In genomic region chr16:50152386-50152806, GRCh38 we compare ENCODE assay signal across 8 cellular contexts. TPM values are rescaled to one million over a fixed set of nuclear protein-coding genes. Genes with fewer than 3 reads are reported as not detected.
A peak's percentile ranks its signal among the peaks of the same experiment; 100 is the strongest.
DNase-seq lines count a peak whose midpoint lies in the region; ATAC-seq, FAIRE-seq and TF ChIP-seq lines count a peak whose summit lies in the region.

No MANE protein-coding gene starts in this region.

- no peak for TF ChIP-seq CTCF in AG04450 (IDR thresholded peaks at IDR 0.05; ENCODE audit: low read depth, low read length)

- H3K9me3 ChIP-seq in AG04450 (ENCODE audit: control insufficient read depth, insufficient read depth, low read length) = no peaks in the 10 kb centered on the region
- no peaks in the 10 kb centered on the region for H3K9me3 ChIP-seq in iPS-18c (ENCODE audit: control insufficient read depth, insufficient read depth, low read length)

- no peaks in the 10 kb centered on the region for H3K27me3 ChIP-seq in AG04450 (ENCODE audit: control insufficient read depth, insufficient read depth, low read length)

- peak; percentile 86 for FAIRE-seq in GM19239 (lab: Jason Lieb, UNC)

- ATAC-seq in HG03354 (IDR thresholded peaks at IDR 0.05; ENCODE audit: poor library complexity, severe bottlenecking, unreplicated experiment) = peak; percentile 58

- H3K27ac ChIP-seq in AG04450 (ENCODE audit: low read depth, low read length) = peak overlapping the region; percentile 89

- CTCF ChIA-PET in AG04450 (lab: Charles Lee) = interaction anchor here (0.8 to 2.1 kb wide), 4 partner anchors 56 to 514 kb away, joined by 3 to 13 read pairs (median 7); partner anchors contain the start of gene CNEP1R1

- DNase-seq in AG04450 (ENCODE audit: low read depth, low spot score) (no peak), GM19239 (ENCODE audit: insufficient read length, low spot score) (peak; percentile 70), T follicular helper cell (ENCODE audit: low read depth) (peak; percentile 46), amniotic epithelial cell (ENCODE audit: low read depth) (peak; percentile 33), foreskin melanocyte (no peak)
- peak; percentile 25 to 41 for DNase-seq in stimulated activated CD4-positive, alpha-beta T cell treated with anti-CD3 and anti-CD28 coated beads, Interleukin-15, amount 100 ng/mL, for 1 hour (ENCODE audit: low read depth in 1 of 2, low spot score in 1 of 2)

- POLR2A ChIA-PET in AG04450 (lab: Yijun Ruan, JAX) = interaction anchor here (0.6 kb wide), 1 partner anchor 155 kb away, joined by 3 read pairs; no protein-coding TSS in a partner anchor

- H3K4me3 ChIP-seq in AG04450 (ENCODE audit: low read depth, low read length) = peak overlapping the region; percentile 80
- peak overlapping the region; percentile 80 for H3K4me3 ChIP-seq in iPS-18c (ENCODE audit: insufficient read depth, low read depth, low read length)

RNA-seq across cellular contexts. Expression of gene TENT4B, which starts 0.7 kb away (rescaled TPM):
- polyA plus RNA-seq in AG04450 (2011; rRNA removed) = 6.0 and 8.9 TPM in 2 replicates
- polyA minus RNA-seq in AG04450 (2011; rRNA and poly(A)+ RNA removed) = 9.3 and 12.4 TPM in 2 replicates

Comparison
In these comparisons a context has a peak if more than half of its experiments do, and no peak if none do; other contexts are left out.
1. DNase-seq: peak in GM19239 (single experiment), T follicular helper cell (single experiment), amniotic epithelial cell (single experiment) and stimulated activated CD4-positive, alpha-beta T cell treated with anti-CD3 and anti-CD28 coated beads, Interleukin-15, amount 100 ng/mL, for 1 hour (2 of 2); none in AG04450 (single experiment) and foreskin melanocyte (single experiment).